ENCODE assay signal across 8 cellular contexts in the genomic region with DNA sequence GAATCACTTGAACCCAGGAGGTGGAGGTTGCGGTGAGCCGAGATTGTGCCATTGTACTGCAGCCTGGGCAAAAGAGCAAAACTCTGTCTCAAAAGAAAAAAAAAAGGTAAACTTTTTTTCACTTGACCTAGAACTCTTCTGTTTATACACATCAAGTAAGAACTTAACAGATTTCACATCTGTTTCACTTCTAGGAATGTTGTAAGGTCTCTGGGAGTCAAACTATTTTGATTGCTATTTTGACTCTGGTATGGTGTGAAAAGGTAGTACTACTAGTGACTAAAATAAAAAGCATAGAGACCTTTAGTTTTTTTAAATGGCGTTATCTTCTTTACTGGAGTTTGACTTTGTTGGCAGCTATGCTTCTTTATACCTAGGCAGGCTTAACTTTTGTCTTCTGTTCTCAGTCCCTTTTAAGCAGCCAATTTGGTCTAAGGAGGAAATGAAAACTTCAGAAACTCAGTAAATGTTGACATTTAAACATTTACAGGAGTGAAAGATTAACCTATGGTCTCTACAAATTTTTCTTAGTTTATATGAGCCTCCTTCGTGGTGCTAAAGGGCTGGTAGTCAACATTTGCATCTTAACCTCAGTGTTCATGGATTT.
A peak's percentile ranks its signal among the peaks of the same experiment; 100 is the strongest.
DNase-seq lines count a peak whose midpoint lies in the region; ATAC-seq and TF ChIP-seq lines count a peak whose summit lies in the region.
"Not testable (repeated sequence)": the region's sequence is repeated elsewhere in the genome, so short reads cannot be mapped to it uniquely, and the experiment has no call there.

No MANE protein-coding gene starts in this region.

- H3K27ac Mint-ChIP-seq in chondrocyte (ENCODE audit: unreplicated experiment): peak overlapping the region; percentile 1
- peak overlapping the region; percentile 44 for H3K27ac Mint-ChIP-seq in osteocyte (ENCODE audit: unreplicated experiment)

- H3K4me3 ChIP-seq in AG10803 (ENCODE audit: low read length): not testable (repeated sequence)

- H3K4me1 Mint-ChIP-seq in chondrocyte (ENCODE audit: low read depth): peaks cover 15% of the 10 kb centered on the region
- peaks cover 12% of the 10 kb centered on the region for H3K4me1 Mint-ChIP-seq in osteocyte (ENCODE audit: unreplicated experiment)

- DNase-seq in AG10803 (ENCODE audit: low read depth) (peak; percentile 5), chondrocyte (ENCODE audit: low spot score) (peak; percentile 3), iris pigment epithelial cell (ENCODE audit: low read depth) (peak; percentile 9)
- DNase-seq in osteocyte (ENCODE audit: extremely low spot score, unreplicated experiment): not testable (repeated sequence)

- H3K36me3 Mint-ChIP-seq in chondrocyte (ENCODE audit: low read depth); osteocyte (ENCODE audit: unreplicated experiment): not testable (repeated sequence)

- not testable (repeated sequence) for H3K27me3 Mint-ChIP-seq in chondrocyte (ENCODE audit: low read depth); osteocyte (ENCODE audit: unreplicated experiment)

- ATAC-seq in GM18909 (IDR thresholded peaks at IDR 0.05; ENCODE audit: poor library complexity, unreplicated experiment): peak; percentile 79
- ATAC-seq in GM21423 (IDR thresholded peaks at IDR 0.05; ENCODE audit: unreplicated experiment): peak; percentile 65
- ATAC-seq in HG03095 (IDR thresholded peaks at IDR 0.05; ENCODE audit: unreplicated experiment): peak; percentile 62
- peak; percentile 83 for ATAC-seq in HG03460 (IDR thresholded peaks at IDR 0.05; ENCODE audit: unreplicated experiment)

- H3K4me3 Mint-ChIP-seq in chondrocyte (ENCODE audit: unreplicated experiment); osteocyte (ENCODE audit: unreplicated experiment): not testable (repeated sequence)

- H3K9me3 Mint-ChIP-seq in chondrocyte (ENCODE audit: low read depth); osteocyte (ENCODE audit: unreplicated experiment): not testable (repeated sequence)

- TF ChIP-seq CTCF in AG10803 (conservative IDR thresholded peaks at IDR 0.05; ENCODE audit: low read length); chondrocyte (IDR thresholded peaks at IDR 0.05); osteocyte (IDR thresholded peaks at IDR 0.05): not testable (repeated sequence)
